In genomic region chr14:75886661-75887348, GRCh38 we compare ENCODE assay signal across 16 cellular contexts.
DNase-seq lines count a peak whose midpoint lies in the region; ATAC-seq and TF ChIP-seq lines count a peak whose summit lies in the region.
"Had no signal": no experiment of that assay in that cellular context is flagged by ENCODE, and none has a peak within 500 bp of the region (broad histone marks: within the 10 kb centered on the region; RNA-seq: fewer than 3 reads in every experiment).

No MANE protein-coding gene starts in this region.

- DNase-seq in HFFc6 (peak; percentile 39), suprapubic skin (ENCODE audit: low spot score in 2 of 2) (no peak), NCI-H1092 (lab: John Stamatoyannopoulos, UW) (no peak), heart right ventricle (no peak)
- DNase-seq in naive thymus-derived CD8-positive, alpha-beta T cell, result no peak
- DNase-seq: activated CD4-positive, alpha-beta T cell treated with anti-CD3 and anti-CD28 coated beads, Interleukin-2, amount 50 U/mL, for 1 hour; activated naive CD8-positive, alpha-beta T cell treated with anti-CD3 and anti-CD28 coated beads, Interleukin-2, amount 10 ng/mL, durations not matched to agents 7 days and 5 days; cerebellar nuclear complex; NCI-H1694 treated with DMSO at 0.1 percent for 48 hours; NCI-H524 treated with DMSO at 0.1 percent for 48 hours; posterior cingulate gyrus; stomach had no signal

- H3K36me3 ChIP-seq in gastroesophageal sphincter (peaks cover 0 to 12% of the 10 kb centered on the region in 2 donors), suprapubic skin (peaks cover 2% of the 10 kb centered on the region), heart right ventricle (peaks cover 0 to 24% (median 0%) of the 10 kb centered on the region in 9 donors)

- H3K9me3 Mint-ChIP-seq in HFFc6 (no peaks in the 10 kb centered on the region), brain (no peaks in the 10 kb centered on the region)
- H3K9me3 Mint-ChIP-seq in naive thymus-derived CD8-positive, alpha-beta T cell, result peaks cover 0 to 2% (median 0%) of the 10 kb centered on the region in 9 donors

- POLR2A ChIA-PET in naive thymus-derived CD8-positive, alpha-beta T cell (lab: Charles Lee), result no interaction called here

- ATAC-seq in gastroesophageal sphincter (peak; percentile 73), heart right ventricle (no peak)
- ATAC-seq in naive thymus-derived CD8-positive, alpha-beta T cell, result no peak

- H3K4me3 ChIP-seq in gastroesophageal sphincter (no peak overlapping the region), suprapubic skin (no peak overlapping the region), heart right ventricle (no peak overlapping the region)
- H3K4me3 ChIP-seq: BLaER1, SK-N-MC, stomach had no signal

- no peak for TF ChIP-seq CTCF in HFFc6 (IDR thresholded peaks at IDR 0.05)
- no peak for TF ChIP-seq CTCF in brain (conservative IDR thresholded peaks at IDR 0.05)
- no peak for TF ChIP-seq CTCF in gastroesophageal sphincter (IDR thresholded peaks at IDR 0.05)
- no peak for TF ChIP-seq CTCF in suprapubic skin (IDR thresholded peaks at IDR 0.05)
- TF ChIP-seq CTCF in heart right ventricle (IDR thresholded peaks at IDR 0.05), result no peak

- intact Hi-C loops in heart right ventricle (cut with DNase I), result no loop called here

- peaks cover 4% of the 10 kb centered on the region; the same call in 1 of the 2 replicates for H3K27me3 Mint-ChIP-seq in HFFc6 (ENCODE audit: insufficient read depth)
- no peaks in the 10 kb centered on the region for H3K27me3 Mint-ChIP-seq in brain
- H3K27me3 Mint-ChIP-seq in naive thymus-derived CD8-positive, alpha-beta T cell, result no peaks in the 10 kb centered on the region
- H3K27me3 Mint-ChIP-seq: activated naive CD8-positive, alpha-beta T cell treated with anti-CD3 and anti-CD28 coated beads, Interleukin-2, amount 10 ng/mL, durations not matched to agents 7 days and 5 days had no signal

- H3K27ac ChIP-seq in gastroesophageal sphincter (peak overlapping the region in 2 of 4 donors; percentile 28 to 34), suprapubic skin (peak overlapping the region; percentile 24), heart right ventricle (peak overlapping the region in 1 of 10 donors; percentile 44)
- H3K27ac ChIP-seq: BLaER1, SK-N-MC, stomach had no signal

- H3K4me1 ChIP-seq in gastroesophageal sphincter, result peaks cover 0 to 12% (median 0%) of the 10 kb centered on the region in 3 donors
- H3K4me1 ChIP-seq in suprapubic skin, result peaks cover 4% of the 10 kb centered on the region
- H3K4me1 ChIP-seq in heart right ventricle, result peaks cover 0 to 10% (median 0%) of the 10 kb centered on the region in 9 donors
- H3K4me1 ChIP-seq: BLaER1 had no signal

- H3K36me3 Mint-ChIP-seq in HFFc6 (ENCODE audit: low read depth) (peaks cover 5% of the 10 kb centered on the region; the same call in 1 of the 2 replicates), brain (peaks cover 40% of the 10 kb centered on the region)
- H3K36me3 Mint-ChIP-seq in naive thymus-derived CD8-positive, alpha-beta T cell, result peaks cover 8 to 45% (median 32%) of the 10 kb centered on the region in 3 donors

- peak overlapping the region; percentile 26; the same call in 1 of the 2 replicates for H3K4me3 Mint-ChIP-seq in HFFc6
- peak overlapping the region in 2 of 5 experiments; percentile 6 to 16 for H3K4me3 Mint-ChIP-seq in brain
- no peak overlapping the region for H3K4me3 Mint-ChIP-seq in naive thymus-derived CD8-positive, alpha-beta T cell
- H3K4me3 Mint-ChIP-seq: activated naive CD8-positive, alpha-beta T cell treated with anti-CD3 and anti-CD28 coated beads, Interleukin-2, amount 10 ng/mL, durations not matched to agents 7 days and 5 days had no signal

- no peaks in the 10 kb centered on the region for H3K9me3 ChIP-seq in gastroesophageal sphincter
- H3K9me3 ChIP-seq in suprapubic skin, result no peaks in the 10 kb centered on the region
- no peaks in the 10 kb centered on the region for H3K9me3 ChIP-seq in heart right ventricle
- H3K9me3 ChIP-seq: stomach had no signal

- TF ChIP-seq POLR2A in gastroesophageal sphincter (IDR thresholded peaks at IDR 0.05), result no peak
- no peak for TF ChIP-seq POLR2A in suprapubic skin (IDR thresholded peaks at IDR 0.05)

- 48 to 63% methylated on average over 4 to 5 of the region's 5 CpGs for WGBS in gastroesophageal sphincter (ENCODE audit: low coverage in 1 of 2), 2 donors
- 66% methylated on average over 5 of the region's 5 CpGs for WGBS in suprapubic skin
- WGBS in heart right ventricle, 2 donors, result 81 to 82% methylated on average over 5 of the region's 5 CpGs

- H3K27me3 ChIP-seq in gastroesophageal sphincter (no peaks in the 10 kb centered on the region), suprapubic skin (no peaks in the 10 kb centered on the region), heart right ventricle (no peaks in the 10 kb centered on the region)
- H3K27me3 ChIP-seq: BLaER1, stomach had no signal

- H3K4me1 Mint-ChIP-seq in HFFc6 (ENCODE audit: low read depth) (peaks cover 54% of the 10 kb centered on the region), brain (peaks cover 27% of the 10 kb centered on the region)
- H3K4me1 Mint-ChIP-seq in naive thymus-derived CD8-positive, alpha-beta T cell, result no peaks in the 10 kb centered on the region
- H3K4me1 Mint-ChIP-seq: activated naive CD8-positive, alpha-beta T cell treated with anti-CD3 and anti-CD28 coated beads, Interleukin-2, amount 10 ng/mL, durations not matched to agents 7 days and 5 days had no signal

- peak overlapping the region; percentile 84 for H3K27ac Mint-ChIP-seq in HFFc6
- peak overlapping the region in 3 of 5 experiments; percentile 3 to 83 (median 23) for H3K27ac Mint-ChIP-seq in brain
- no peak overlapping the region for H3K27ac Mint-ChIP-seq in naive thymus-derived CD8-positive, alpha-beta T cell
- H3K27ac Mint-ChIP-seq: activated naive CD8-positive, alpha-beta T cell treated with anti-CD3 and anti-CD28 coated beads, Interleukin-2, amount 10 ng/mL, durations not matched to agents 7 days and 5 days had no signal

- TF ChIP-seq EP300 in gastroesophageal sphincter (IDR thresholded peaks at IDR 0.05) (no peak), suprapubic skin (IDR thresholded peaks at IDR 0.05) (no peak)

Comparison
In these comparisons a context has a peak if more than half of its experiments do, and no peak if none do; other contexts are left out.
1. H3K27ac Mint-ChIP-seq: peak in HFFc6 (single experiment) and brain (3 of 5); none in naive thymus-derived CD8-positive, alpha-beta T cell (0 of 10).